25 cellular contexts compared by ENCODE assay signal in the genomic region with DNA sequence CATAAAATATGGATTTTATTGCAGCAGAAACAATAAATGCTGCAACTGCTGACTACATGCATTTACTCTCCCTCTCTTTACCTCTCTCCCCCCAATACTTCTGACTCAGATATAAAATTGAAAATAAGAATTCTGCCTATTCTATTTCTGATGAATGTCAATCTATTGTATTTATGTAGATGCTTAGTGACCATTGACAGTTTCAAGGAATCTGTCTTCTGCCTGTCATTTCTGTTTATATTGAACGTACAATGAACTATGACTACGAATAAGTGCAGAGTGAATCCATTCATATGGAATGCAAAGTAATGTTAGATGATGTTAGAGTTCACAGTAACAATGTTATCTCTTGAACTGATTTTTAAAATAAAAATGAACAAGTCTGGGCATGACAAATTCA. TPM values are rescaled to one million over a fixed set of nuclear protein-coding genes. Genes with fewer than 3 reads are reported as not detected.
DNase-seq lines count a peak whose midpoint lies in the region; ATAC-seq and TF ChIP-seq lines count a peak whose summit lies in the region.
"Had no signal": no experiment of that assay in that cellular context is flagged by ENCODE, and none has a peak within 500 bp of the region (broad histone marks: within the 10 kb centered on the region; RNA-seq: fewer than 3 reads in every experiment).

No MANE protein-coding gene starts in this region.

- no peak for TF ChIP-seq CTCF in dorsolateral prefrontal cortex (IDR thresholded peaks at IDR 0.05 in 54 of 56, conservative IDR thresholded peaks at IDR 0.05 in 2 of 56; ENCODE audit: low read depth in 1 of 56, partially characterized antibody in 56 of 56)
- no peak for TF ChIP-seq CTCF in nephron (IDR thresholded peaks at IDR 0.05; ENCODE audit: unreplicated experiment in 3 of 3)
- TF ChIP-seq CTCF in heart left ventricle (IDR thresholded peaks at IDR 0.05), result no peak

- ATAC-seq in HG03175 (IDR thresholded peaks at IDR 0.05; ENCODE audit: unreplicated experiment), result no peak
- no peak for ATAC-seq in heart left ventricle
- ATAC-seq: GM12878; natural killer cell treated with Interleukin-12 subunit alpha and Interleukin-12 subunit beta and Interleukin-15 and Interleukin-18, amount 100 ng/mL, for 72 hours; psoas muscle; stimulated activated effector memory CD8-positive, alpha-beta T cell treated with anti-CD3 and anti-CD28 coated beads, Interleukin-12 subunit alpha, Interleukin-12 subunit beta, amount 100 ng/mL, for 72 hours had no signal

- DNase-seq in dorsolateral prefrontal cortex (no peak), heart left ventricle (no peak), DMS 273 (lab: John Stamatoyannopoulos, UW; ENCODE audit: unreplicated experiment) (no peak)
- DNase-seq in NK-92 treated with Interleukin-12 subunit alpha and Interleukin-12 subunit beta, amount 100 ng/mL, for 24 hours (lab: John Stamatoyannopoulos, UW), result no peak
- DNase-seq: activated CD4-positive, alpha-beta T cell treated with anti-CD3 and anti-CD28 coated beads, Interleukin-2, amount 10 ng/mL, durations not matched to agents 7 days and 5 days; activated naive CD8-positive, alpha-beta T cell treated with anti-CD3 and anti-CD28 coated beads, Interleukin-2, amount 10 ng/mL, durations not matched to agents 7 days and 5 days; colonic mucosa; DMS79 treated with DMSO at 0.1 percent for 48 hours; NCI-H1436; NCI-H2171; NCI-H524; psoas muscle; stimulated activated CD4-positive, alpha-beta T cell treated with anti-CD3 and anti-CD28 coated beads, Interleukin-1b, Interleukin-23, amount 100 ng/mL, for 48 hours had no signal

- no peak overlapping the region for H3K9ac ChIP-seq in HUES48 (ENCODE audit: low read depth, low read length)

- peaks cover 19% of the 10 kb centered on the region for H3K27me3 ChIP-seq in HUES48 (ENCODE audit: control insufficient read depth, insufficient read depth, low read length)
- peaks cover 0 to 52% (median 0%) of the 10 kb centered on the region in 45 donors for H3K27me3 ChIP-seq in dorsolateral prefrontal cortex
- peaks cover 0 to 22% (median 0%) of the 10 kb centered on the region in 9 donors for H3K27me3 ChIP-seq in heart left ventricle
- H3K27me3 ChIP-seq: colonic mucosa had no signal

- H3K4me1 ChIP-seq in HUES48 (ENCODE audit: control insufficient read depth, insufficient read depth, low read length), result peaks cover 14% of the 10 kb centered on the region
- peaks cover 0 to 7% (median 0%) of the 10 kb centered on the region in 12 donors for H3K4me1 ChIP-seq in heart left ventricle
- H3K4me1 ChIP-seq: colonic mucosa, psoas muscle had no signal

- H3K27me3 Mint-ChIP-seq in nephron (ENCODE audit: low read depth), result no peaks in the 10 kb centered on the region
- H3K27me3 Mint-ChIP-seq: activated CD4-positive, alpha-beta T cell treated with anti-CD3 and anti-CD28 coated beads, Interleukin-2, amount 10 ng/mL, durations not matched to agents 7 days and 5 days; activated naive CD8-positive, alpha-beta T cell treated with anti-CD3 and anti-CD28 coated beads, Interleukin-2, amount 10 ng/mL, durations not matched to agents 7 days and 5 days; natural killer cell treated with Interleukin-12 subunit alpha and Interleukin-12 subunit beta and Interleukin-15 and Interleukin-18, amount 100 ng/mL, for 72 hours had no signal

- no peaks in the 10 kb centered on the region for H3K36me3 ChIP-seq in HUES48 (ENCODE audit: control insufficient read depth, insufficient read depth, low read length)
- H3K36me3 ChIP-seq in heart left ventricle, result no peaks in the 10 kb centered on the region
- H3K36me3 ChIP-seq: colonic mucosa, suprapubic skin had no signal

- peak overlapping the region; percentile 83 to 86 (median 83) for H3K4me3 Mint-ChIP-seq in nephron
- H3K4me3 Mint-ChIP-seq: activated CD4-positive, alpha-beta T cell treated with anti-CD3 and anti-CD28 coated beads, Interleukin-2, amount 10 ng/mL, durations not matched to agents 7 days and 5 days; activated naive CD8-positive, alpha-beta T cell treated with anti-CD3 and anti-CD28 coated beads, Interleukin-2, amount 10 ng/mL, durations not matched to agents 7 days and 5 days; natural killer cell treated with Interleukin-12 subunit alpha and Interleukin-12 subunit beta and Interleukin-15 and Interleukin-18, amount 100 ng/mL, for 72 hours; stimulated activated effector memory CD8-positive, alpha-beta T cell treated with anti-CD3 and anti-CD28 coated beads, Interleukin-12 subunit alpha, Interleukin-12 subunit beta, amount 100 ng/mL, for 72 hours had no signal

- WGBS in heart left ventricle, 4 donors, result 51 to 67% (median 59%) methylated on average over 2 of the region's 2 CpGs

- H3K4me1 Mint-ChIP-seq in nephron, result peaks cover 9% of the 10 kb centered on the region
- H3K4me1 Mint-ChIP-seq: activated CD4-positive, alpha-beta T cell treated with anti-CD3 and anti-CD28 coated beads, Interleukin-2, amount 10 ng/mL, durations not matched to agents 7 days and 5 days; activated naive CD8-positive, alpha-beta T cell treated with anti-CD3 and anti-CD28 coated beads, Interleukin-2, amount 10 ng/mL, durations not matched to agents 7 days and 5 days; stimulated activated effector memory CD8-positive, alpha-beta T cell treated with anti-CD3 and anti-CD28 coated beads, Interleukin-12 subunit alpha, Interleukin-12 subunit beta, amount 100 ng/mL, for 72 hours had no signal

- H3K9me3 ChIP-seq in HUES48 (ENCODE audit: control insufficient read depth, insufficient read depth, low read length), result no peaks in the 10 kb centered on the region
- H3K9me3 ChIP-seq in heart left ventricle, result no peaks in the 10 kb centered on the region
- H3K9me3 ChIP-seq: colonic mucosa, psoas muscle, suprapubic skin had no signal

- TF ChIP-seq POLR2A in heart left ventricle (IDR thresholded peaks at IDR 0.05), result no peak

- H3K4me3 ChIP-seq in HUES48 (ENCODE audit: low read depth, low read length) (no peak overlapping the region), dorsolateral prefrontal cortex (peak overlapping the region; percentile 9 to 72 (median 54)), heart left ventricle (no peak overlapping the region)
- H3K4me3 ChIP-seq: colonic mucosa, GM12878, psoas muscle, SK-N-MC had no signal

- H3K27ac ChIP-seq in HUES48 (ENCODE audit: low read depth, low read length) (peak overlapping the region; percentile 83), dorsolateral prefrontal cortex (peak overlapping the region in 55 of 59 donors; percentile 15 to 87 (median 72)), heart left ventricle (no peak overlapping the region)
- H3K27ac ChIP-seq: colonic mucosa, HL-60, psoas muscle, SK-N-MC, suprapubic skin, VCaP had no signal

- H3K27ac Mint-ChIP-seq in nephron, result peak overlapping the region in 2 of 3 experiments; percentile 14 to 43
- H3K27ac Mint-ChIP-seq: activated CD4-positive, alpha-beta T cell treated with anti-CD3 and anti-CD28 coated beads, Interleukin-2, amount 10 ng/mL, durations not matched to agents 7 days and 5 days; activated naive CD8-positive, alpha-beta T cell treated with anti-CD3 and anti-CD28 coated beads, Interleukin-2, amount 10 ng/mL, durations not matched to agents 7 days and 5 days; natural killer cell treated with Interleukin-12 subunit alpha and Interleukin-12 subunit beta and Interleukin-15 and Interleukin-18, amount 100 ng/mL, for 72 hours; stimulated activated effector memory CD8-positive, alpha-beta T cell treated with anti-CD3 and anti-CD28 coated beads, Interleukin-12 subunit alpha, Interleukin-12 subunit beta, amount 100 ng/mL, for 72 hours had no signal

- H3K9me3 Mint-ChIP-seq in nephron, result no peaks in the 10 kb centered on the region
- H3K9me3 Mint-ChIP-seq: activated CD4-positive, alpha-beta T cell treated with anti-CD3 and anti-CD28 coated beads, Interleukin-2, amount 10 ng/mL, durations not matched to agents 7 days and 5 days had no signal

- intact Hi-C loops in dorsolateral prefrontal cortex (cut with DNase I), result loop anchor here in 1 of 2 donors (10.0 kb wide), 1 partner anchor 409 kb away; no protein-coding TSS in a partner anchor
- intact Hi-C loops in heart left ventricle (cut with DNase I), result loop anchor here in 6 of 10 donors (5.0 to 10.0 kb wide), 3 partner anchors 197 to 409 kb away; no protein-coding TSS in a partner anchor

- H3K36me3 Mint-ChIP-seq in nephron (ENCODE audit: low read depth), result no peaks in the 10 kb centered on the region
- H3K36me3 Mint-ChIP-seq: activated naive CD8-positive, alpha-beta T cell treated with anti-CD3 and anti-CD28 coated beads, Interleukin-2, amount 10 ng/mL, durations not matched to agents 7 days and 5 days; stimulated activated effector memory CD8-positive, alpha-beta T cell treated with anti-CD3 and anti-CD28 coated beads, Interleukin-12 subunit alpha, Interleukin-12 subunit beta, amount 100 ng/mL, for 72 hours had no signal

RNA-seq across cellular contexts. Expression of gene CDH10, which starts 0.9 kb away (rescaled TPM):
- total RNA-seq in dorsolateral prefrontal cortex (10 to 100 TPM; 18.0 to 61.1 (median 41.5) TPM), heart left ventricle (under 1 TPM in 1 of 9 donors, not detected in 8; 0.25 TPM)
- polyA plus RNA-seq in heart left ventricle, result not detected
- total RNA-seq: activated CD4-positive, alpha-beta T cell treated with anti-CD3 and anti-CD28 coated beads, Interleukin-2, amount 10 ng/mL, durations not matched to agents 7 days and 5 days; activated naive CD8-positive, alpha-beta T cell treated with anti-CD3 and anti-CD28 coated beads, Interleukin-2, amount 10 ng/mL, durations not matched to agents 7 days and 5 days; GM12878; natural killer cell treated with Interleukin-12 subunit alpha and Interleukin-12 subunit beta and Interleukin-15 and Interleukin-18, amount 100 ng/mL, for 72 hours; psoas muscle; RPMI7951; suprapubic skin; T-helper 2 cell treated with Interferon-gamma antibody and Interleukin-4, amounts not matched to agents 100 ng/mL and 5 ng/mL, for 36 hours had no signal

Comparison
In these comparisons a context has a peak if more than half of its experiments do, and no peak if none do; other contexts are left out.
1. H3K27ac ChIP-seq: peak in HUES48 (single experiment) and dorsolateral prefrontal cortex (55 of 59); none in heart left ventricle (0 of 12).
2. H3K4me3 ChIP-seq: peak in dorsolateral prefrontal cortex (59 of 59); none in HUES48 (single experiment) and heart left ventricle (0 of 12).
3. RNA of gene CDH10, which starts 0.9 kb away (total RNA-seq): 18.0 to 61.1 TPM in dorsolateral prefrontal cortex; 0.25 TPM in heart left ventricle; every median in the first group is over 10 times any median in the second.